ENCODE assay signal across 29 cellular contexts in the genomic region with DNA sequence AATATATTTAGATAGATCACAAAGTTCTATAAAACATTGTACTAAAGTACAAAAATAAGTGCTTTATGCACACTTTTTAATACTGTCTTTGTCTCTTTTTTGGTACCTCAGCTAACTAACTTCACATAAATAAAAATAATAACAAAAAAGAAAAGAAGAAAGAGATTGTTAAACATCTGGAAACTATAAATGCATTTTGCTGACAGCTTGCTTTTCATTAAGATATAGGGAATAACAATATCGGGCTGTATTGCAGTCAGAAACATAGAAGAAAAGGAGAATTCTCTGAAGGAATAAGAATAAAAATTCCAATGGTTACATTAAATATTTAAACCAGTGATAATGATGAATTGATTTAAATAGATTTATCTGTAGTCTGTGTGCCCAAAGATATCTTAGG.
"Had no signal": no experiment of that assay in that cellular context is flagged by ENCODE, and none has a peak within 500 bp of the region (broad histone marks: within the 10 kb centered on the region; RNA-seq: fewer than 3 reads in every experiment).

No MANE protein-coding gene starts in this region.

- FAIRE-seq: urothelium cell line had no signal

- H3K27me3 Mint-ChIP-seq: type B pancreatic cell had no signal

- H3K27me3 ChIP-seq: stomach, testis, thyroid gland, tibial nerve, transverse colon, upper lobe of left lung, upper lobe of right lung, uterus, vagina had no signal

- H3K36me3 ChIP-seq: stomach, suprapubic skin, thoracic aorta, thyroid gland, tibial artery, tibial nerve, transverse colon, upper lobe of left lung, upper lobe of right lung, uterus, vagina had no signal

- H3K4me3 ChIP-seq: stomach, suprapubic skin, testis, thoracic aorta, thyroid gland, tibial artery, tibial nerve, transverse colon, upper lobe of left lung, upper lobe of right lung, uterus, vagina had no signal

- H3K4me3 Mint-ChIP-seq: stimulated activated effector memory CD8-positive, alpha-beta T cell treated with anti-CD3 and anti-CD28 coated beads, Interleukin-12 subunit alpha, Interleukin-12 subunit beta, amount 100 ng/mL, for 72 hours; stimulated activated memory B cell treated with anti-CD40 and anti-IgM and Interleukin-4, amounts not matched to agents 10 μg/mL and 1 μg/mL and 100 μg/mL, for 72 hours; stimulated activated naive B cell treated with anti-CD40 and anti-IgM and Interleukin-4, amounts not matched to agents 10 μg/mL and 1 μg/mL and 100 μg/mL, for 72 hours; stimulated activated naive CD8-positive, alpha-beta T cell treated with anti-CD3 and anti-CD28 coated beads, Interleukin-15, amount 100 ng/mL, for 72 hours; stimulated activated naive CD8-positive, alpha-beta T cell treated with anti-CD3 and anti-CD28 coated beads, Interleukin-15, Interleukin-2, amounts not matched to agents 100 ng/mL and 50 ng/mL, for 24 hours; type B pancreatic cell had no signal

- H3K9me3 Mint-ChIP-seq: stimulated activated effector memory CD8-positive, alpha-beta T cell treated with anti-CD3 and anti-CD28 coated beads, Interleukin-12 subunit alpha, Interleukin-12 subunit beta, amount 100 ng/mL, for 72 hours; stimulated activated memory B cell treated with anti-CD40 and anti-IgM and Interleukin-4, amounts not matched to agents 10 μg/mL and 1 μg/mL and 100 μg/mL, for 72 hours; stimulated activated naive B cell treated with anti-CD40 and anti-IgM and Interleukin-4, amounts not matched to agents 10 μg/mL and 1 μg/mL and 100 μg/mL, for 72 hours; stimulated activated naive CD8-positive, alpha-beta T cell treated with anti-CD3 and anti-CD28 coated beads, Interleukin-15, amount 100 ng/mL, for 72 hours; type B pancreatic cell had no signal

- H3K4me1 Mint-ChIP-seq: stimulated activated effector memory CD8-positive, alpha-beta T cell treated with anti-CD3 and anti-CD28 coated beads, Interleukin-12 subunit alpha, Interleukin-12 subunit beta, amount 100 ng/mL, for 72 hours; stimulated activated memory B cell treated with anti-CD40 and anti-IgM and Interleukin-4, amounts not matched to agents 10 μg/mL and 1 μg/mL and 100 μg/mL, for 72 hours; stimulated activated naive B cell treated with anti-CD40 and anti-IgM and Interleukin-4, amounts not matched to agents 10 μg/mL and 1 μg/mL and 100 μg/mL, for 72 hours; stimulated activated naive CD8-positive, alpha-beta T cell treated with anti-CD3 and anti-CD28 coated beads, Interleukin-15, amount 100 ng/mL, for 72 hours had no signal

- H3K36me3 Mint-ChIP-seq: stimulated activated effector memory CD8-positive, alpha-beta T cell treated with anti-CD3 and anti-CD28 coated beads, Interleukin-12 subunit alpha, Interleukin-12 subunit beta, amount 100 ng/mL, for 72 hours; stimulated activated memory B cell treated with anti-CD40 and anti-IgM and Interleukin-4, amounts not matched to agents 10 μg/mL and 1 μg/mL and 100 μg/mL, for 72 hours; stimulated activated naive B cell treated with anti-CD40 and anti-IgM and Interleukin-4, amounts not matched to agents 10 μg/mL and 1 μg/mL and 100 μg/mL, for 72 hours; type B pancreatic cell had no signal

- H3K27ac ChIP-seq: stomach, suprapubic skin, testis, thoracic aorta, thyroid gland, tibial artery, tibial nerve, transverse colon, upper lobe of left lung, upper lobe of right lung, uterus, vagina had no signal

- H3K27ac Mint-ChIP-seq: stimulated activated effector memory CD8-positive, alpha-beta T cell treated with anti-CD3 and anti-CD28 coated beads, Interleukin-12 subunit alpha, Interleukin-12 subunit beta, amount 100 ng/mL, for 72 hours; stimulated activated memory B cell treated with anti-CD40 and anti-IgM and Interleukin-4, amounts not matched to agents 10 μg/mL and 1 μg/mL and 100 μg/mL, for 72 hours; stimulated activated naive B cell treated with anti-CD40 and anti-IgM and Interleukin-4, amounts not matched to agents 10 μg/mL and 1 μg/mL and 100 μg/mL, for 72 hours; stimulated activated naive CD8-positive, alpha-beta T cell treated with anti-CD3 and anti-CD28 coated beads, Interleukin-15, amount 100 ng/mL, for 72 hours; stimulated activated naive CD8-positive, alpha-beta T cell treated with anti-CD3 and anti-CD28 coated beads, Interleukin-15, Interleukin-2, amounts not matched to agents 100 ng/mL and 50 ng/mL, for 24 hours; type B pancreatic cell had no signal

- H3K4me1 ChIP-seq: stomach, suprapubic skin, testis, thyroid gland, tibial artery, tibial nerve, transverse colon, upper lobe of left lung, upper lobe of right lung, uterus, vagina had no signal

- H3K9me3 ChIP-seq: stomach, suprapubic skin, testis, thoracic aorta, thyroid gland, tibial artery, tibial nerve, transverse colon, upper lobe of left lung, upper lobe of right lung, uterus, vagina had no signal

- DNase-seq: stimulated activated CD4-positive, alpha-beta T cell treated with anti-CD3 and anti-CD28 coated beads, Interleukin-2, amount 100 ng/mL, for 48 hours; stimulated activated CD4-positive, alpha-beta T cell treated with anti-CD3 and anti-CD28 coated beads, Interleukin-4, amount 100 ng/mL, for 1 hour; stimulated activated CD4-positive, alpha-beta T cell treated with anti-CD3 and anti-CD28 coated beads, Interleukin-4, amount 100 ng/mL, for 24 hours; stimulated activated CD4-positive, alpha-beta T cell treated with anti-CD3 and anti-CD28 coated beads, Interleukin-4, amount 100 ng/mL, for 4 hours; stimulated activated CD8-positive, alpha-beta memory T cell treated with anti-CD3 and anti-CD28 coated beads, Interleukin-4, amount 100 ng/mL, for 48 hours; stimulated activated naive B cell treated with anti-CD40 and anti-IgM and Interleukin-4, amounts not matched to agents 10 μg/mL and 1 μg/mL and 100 μg/mL, for 72 hours; stimulated activated naive CD4-positive, alpha-beta T cell; stimulated activated naive CD4-positive, alpha-beta T cell treated with Interleukin-2 at 50 U/mL for 16 hours; stimulated activated naive CD8-positive, alpha-beta T cell treated with anti-CD3 and anti-CD28 coated beads, Interleukin-15, amount 100 ng/mL, for 72 hours; stimulated activated naive CD8-positive, alpha-beta T cell treated with anti-CD3 and anti-CD28 coated beads, Interleukin-15, Interleukin-2, amounts not matched to agents 100 U/mL and 50 U/mL, for 24 hours; stomach; substantia nigra; testis; thyroid gland; tibial artery; transverse colon; trophoblast cell; upper lobe of left lung; upper lobe of right lung; uterus had no signal

- ATAC-seq: stimulated activated effector memory CD8-positive, alpha-beta T cell treated with anti-CD3 and anti-CD28 coated beads, Interleukin-12 subunit alpha, Interleukin-12 subunit beta, amount 100 ng/mL, for 72 hours; stimulated activated memory B cell treated with anti-CD40 and anti-IgM and Interleukin-4, amounts not matched to agents 10 μg/mL and 1 μg/mL and 100 μg/mL, for 72 hours; stimulated activated naive B cell treated with anti-CD40 and anti-IgM and Interleukin-4, amounts not matched to agents 10 μg/mL and 1 μg/mL and 100 μg/mL, for 72 hours; stimulated activated naive CD8-positive, alpha-beta T cell treated with anti-CD3 and anti-CD28 coated beads, Interleukin-15, amount 100 ng/mL, for 72 hours; stimulated activated naive CD8-positive, alpha-beta T cell treated with anti-CD3 and anti-CD28 coated beads, Interleukin-15, Interleukin-2, amounts not matched to agents 100 U/mL and 50 U/mL, for 24 hours; upper lobe of right lung had no signal
